ENCODE assay signal across 1 cellular context in genomic region chr11:97964332-97965004, GRCh38.
TF ChIP-seq lines count a peak whose summit lies in the region.

No MANE protein-coding gene starts in this region.

TF ChIP-seq in K562, 482 proteins besides CTCF, POLR2A, EP300 and RAD21 (continued from another document):
- TF ChIP-seq CHAMP1 (IDR thresholded peaks at IDR 0.05): 0 out of 2 replicates have a peak, but pooled peaks have one; percentile 53
- TF ChIP-seq FOXM1 (IDR thresholded peaks at IDR 0.05; ENCODE audit: low read depth): peak; percentile 37; the same call in 1 of the 2 replicates
- TF ChIP-seq FOXM1 (CRISPR knock-in tag; IDR thresholded peaks at IDR 0.05; ENCODE audit: low read depth): no peak
- TF ChIP-seq FOXK2 (conservative IDR thresholded peaks at IDR 0.05 in 1 of 2, IDR thresholded peaks at IDR 0.05 in 1 of 2; ENCODE audit: low read depth in 2 of 2): peak; percentile 68 to 82
- no peak for TF ChIP-seq PML (IDR thresholded peaks at IDR 0.05; ENCODE audit: low read length)
- peak; percentile 35; the same call in 1 of the 2 replicates for TF ChIP-seq BRD4 (IDR thresholded peaks at IDR 0.05)
- TF ChIP-seq MEF2D (tag; conservative IDR thresholded peaks at IDR 0.05; ENCODE audit: low read depth): peak; percentile 51; the same call in 1 of the 2 replicates
- 0 out of 2 replicates have a peak, but pooled peaks have one; percentile 9 for TF ChIP-seq ARID3A (IDR thresholded peaks at IDR 0.05; ENCODE audit: borderline replicate concordance, low read depth, low read length)
- TF ChIP-seq FOSL1 (tag; conservative IDR thresholded peaks at IDR 0.05): peak; percentile 95
- no peak for TF ChIP-seq DDX20 (tag; IDR thresholded peaks at IDR 0.05; ENCODE audit: low read depth)
- TF ChIP-seq BRD9 (IDR thresholded peaks at IDR 0.05; ENCODE audit: low read depth, partially characterized antibody): peak; percentile 31
- TF ChIP-seq HMBOX1 (IDR thresholded peaks at IDR 0.05): 0 out of 2 replicates have a peak, but pooled peaks have one; percentile 27
- TF ChIP-seq ZNF124 (CRISPR knock-in tag; IDR thresholded peaks at IDR 0.05): no peak
- TF ChIP-seq RBFOX2 (IDR thresholded peaks at IDR 0.05; ENCODE audit: low read depth, low read length): peak; percentile 37; the same call in 1 of the 2 replicates
- 0 out of 2 replicates have a peak, but pooled peaks have one; percentile 16 for TF ChIP-seq MBD2 (IDR thresholded peaks at IDR 0.05; ENCODE audit: borderline replicate concordance, low read depth)
- TF ChIP-seq HDAC2 (IDR thresholded peaks at IDR 0.05): 0 out of 2 replicates have a peak, but pooled peaks have one; percentile 9
- no peak for TF ChIP-seq SMARCA4 (IDR thresholded peaks at IDR 0.05)
- TF ChIP-seq TSC22D4 (tag; IDR thresholded peaks at IDR 0.05): no peak
- TF ChIP-seq ATF3 (IDR thresholded peaks at IDR 0.05): peak; percentile 79
- TF ChIP-seq ATF3 (CRISPR knock-in tag; conservative IDR thresholded peaks at IDR 0.05): no peak
- 0 out of 2 replicates have a peak, but pooled peaks have one; percentile 27 for TF ChIP-seq GABPA (tag; conservative IDR thresholded peaks at IDR 0.05; ENCODE audit: low read depth)
- peak; percentile 39; the same call in 1 of the 2 replicates for TF ChIP-seq CREB3 (tag; conservative IDR thresholded peaks at IDR 0.05; ENCODE audit: low read depth)
- peak; percentile 35 for TF ChIP-seq NFYB (IDR thresholded peaks at IDR 0.05; ENCODE audit: extremely low read depth, insufficient read length)
- TF ChIP-seq CC2D1A (IDR thresholded peaks at IDR 0.05): 0 out of 2 replicates have a peak, but pooled peaks have one; percentile 43
- peak; percentile 48; the same call in 1 of the 2 replicates for TF ChIP-seq GTF2A2 (tag; IDR thresholded peaks at IDR 0.05)
- peak; percentile 32; the same call in 1 of the 2 replicates for TF ChIP-seq TCF3 (CRISPR knock-in tag; IDR thresholded peaks at IDR 0.05)
- TF ChIP-seq ZBTB9 (CRISPR knock-in tag; IDR thresholded peaks at IDR 0.05): 0 out of 2 replicates have a peak, but pooled peaks have one; percentile 12
- TF ChIP-seq MGA (IDR thresholded peaks at IDR 0.05): peak; percentile 11; the same call in 1 of the 2 replicates
- TF ChIP-seq ZNF140 (CRISPR knock-in tag; IDR thresholded peaks at IDR 0.05): no peak
- TF ChIP-seq ZNF644 (tag; IDR thresholded peaks at IDR 0.05; ENCODE audit: low read depth): 0 out of 2 replicates have a peak, but pooled peaks have one; percentile 59
- TF ChIP-seq PRPF4 (IDR thresholded peaks at IDR 0.05; ENCODE audit: insufficient read depth, low read depth, low read length, poor library complexity, severe bottlenecking): no peak
